ENCODE assay signal across 1 cellular context in the genomic region with DNA sequence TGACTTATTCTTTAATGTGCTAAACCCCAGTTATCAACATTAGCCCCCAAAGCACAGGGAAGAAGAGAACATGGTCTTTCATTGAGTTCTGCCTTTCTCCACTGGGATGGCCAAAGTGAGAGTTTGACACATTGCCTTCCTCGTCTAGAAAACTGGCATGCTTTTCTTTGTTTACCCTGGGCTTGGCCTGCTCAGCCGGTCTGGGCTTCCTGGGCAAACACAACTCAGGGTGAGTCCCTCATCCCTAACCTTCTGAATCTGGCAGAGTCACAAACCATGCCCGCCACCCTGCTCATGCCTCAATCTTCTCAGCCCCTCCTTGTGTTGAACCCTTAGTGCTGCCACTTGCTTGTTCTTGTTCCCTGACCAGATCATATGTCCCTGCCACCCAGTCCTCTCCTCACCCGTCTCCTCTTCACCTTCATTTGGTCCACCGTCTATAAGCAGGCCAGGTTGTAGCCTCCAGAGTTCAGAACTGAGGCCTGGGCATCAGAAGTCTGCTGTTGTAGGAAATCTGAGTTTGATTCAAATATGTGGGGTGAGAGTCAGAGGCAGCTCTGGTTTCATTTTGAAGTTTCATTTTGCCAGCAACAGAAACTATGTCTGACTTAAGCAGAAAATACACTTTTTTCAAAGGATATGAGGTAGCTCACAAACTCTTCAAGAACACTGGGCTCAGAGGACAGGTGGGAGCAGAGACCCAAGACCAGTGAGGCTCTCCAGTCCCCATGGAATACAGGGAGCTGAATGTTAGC.
TF ChIP-seq lines count a peak whose summit lies in the region.

No MANE protein-coding gene starts in this region.

TF ChIP-seq in SK-N-SH, 30 proteins besides CTCF, POLR2A, EP300 and RAD21 (continued from another document):
- TF ChIP-seq, protein P1, sequence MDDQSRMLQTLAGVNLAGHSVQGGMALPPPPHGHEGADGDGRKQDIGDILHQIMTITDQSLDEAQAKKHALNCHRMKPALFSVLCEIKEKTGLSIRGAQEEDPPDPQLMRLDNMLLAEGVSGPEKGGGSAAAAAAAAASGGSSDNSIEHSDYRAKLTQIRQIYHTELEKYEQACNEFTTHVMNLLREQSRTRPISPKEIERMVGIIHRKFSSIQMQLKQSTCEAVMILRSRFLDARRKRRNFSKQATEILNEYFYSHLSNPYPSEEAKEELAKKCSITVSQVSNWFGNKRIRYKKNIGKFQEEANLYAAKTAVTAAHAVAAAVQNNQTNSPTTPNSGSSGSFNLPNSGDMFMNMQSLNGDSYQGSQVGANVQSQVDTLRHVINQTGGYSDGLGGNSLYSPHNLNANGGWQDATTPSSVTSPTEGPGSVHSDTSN (IDR thresholded peaks at IDR 0.05): no peak
- no peak for TF ChIP-seq SMC3 (IDR thresholded peaks at IDR 0.05; ENCODE audit: low read depth, low read length)
- TF ChIP-seq TEAD4 (IDR thresholded peaks at IDR 0.05; ENCODE audit: borderline replicate concordance, insufficient read depth): no peak
- no peak for TF ChIP-seq EZH2phosphoT487 (IDR thresholded peaks at IDR 0.05; ENCODE audit: borderline replicate concordance, low read depth)
- TF ChIP-seq NRF1 (IDR thresholded peaks at IDR 0.05; ENCODE audit: low read depth, low read length): no peak
